ENCODE assay signal across 22 cellular contexts in genomic region chr3:126732281-126733060, GRCh38.
"Had no signal": no experiment of that assay in that cellular context is flagged by ENCODE, and none has a peak within 500 bp of the region (broad histone marks: within the 10 kb centered on the region; RNA-seq: fewer than 3 reads in every experiment).

No MANE protein-coding gene starts in this region.

- ATAC-seq: activated CD8-positive, alpha-beta memory T cell treated with anti-CD3 and anti-CD28 coated beads, Interleukin-2, amount 10 ng/mL, durations not matched to agents 7 days and 5 days; gastroesophageal sphincter; natural killer cell treated with Interleukin-12 subunit alpha and Interleukin-12 subunit beta and Interleukin-15 and Interleukin-18, amount 100 ng/mL, for 72 hours; T-cell; WTC11 had no signal

- H3K4me1 ChIP-seq: gastroesophageal sphincter, suprapubic skin, vagina had no signal

- H3K4me1 Mint-ChIP-seq: WTC11 had no signal

- H3K9me3 ChIP-seq: gastroesophageal sphincter, suprapubic skin, vagina had no signal

- H3K27ac ChIP-seq: coronary artery, gastroesophageal sphincter, skin epidermis, suprapubic skin, vagina had no signal

- H3K4me3 ChIP-seq: coronary artery, gastroesophageal sphincter, lung, skin epidermis, suprapubic skin, vagina had no signal

- H3K27me3 ChIP-seq: gastroesophageal sphincter, suprapubic skin, vagina had no signal

- DNase-seq: activated CD4-positive, alpha-beta memory T cell treated with anti-CD3 and anti-CD28 coated beads, Interleukin-2, amount 10 ng/mL, durations not matched to agents 7 days and 5 days; activated CD4-positive, alpha-beta T cell treated with anti-CD3 and anti-CD28 coated beads for 4 hours; activated CD8-positive, alpha-beta memory T cell treated with anti-CD3 and anti-CD28 coated beads, Interleukin-2, amount 10 ng/mL, durations not matched to agents 7 days and 5 days; activated naive CD4-positive, alpha-beta T cell; activated naive CD8-positive, alpha-beta T cell treated with anti-CD3 and anti-CD28 coated beads for 36 hours; amniotic stem cell; central memory CD4-positive, alpha-beta T cell; nucleus accumbens; posterior cingulate gyrus; retina; T-cell; trophoblast cell had no signal

- H3K9me3 Mint-ChIP-seq: activated CD4-positive, alpha-beta memory T cell treated with anti-CD3 and anti-CD28 coated beads, Interleukin-2, amount 10 ng/mL, durations not matched to agents 7 days and 5 days; natural killer cell treated with Interleukin-12 subunit alpha and Interleukin-12 subunit beta and Interleukin-15 and Interleukin-18, amount 100 ng/mL, for 72 hours; stimulated activated naive CD8-positive, alpha-beta T cell treated with anti-CD3 and anti-CD28 coated beads, Interleukin-15, Interleukin-2, amounts not matched to agents 100 ng/mL and 50 ng/mL, for 24 hours had no signal

- H3K4me3 Mint-ChIP-seq: activated CD4-positive, alpha-beta memory T cell treated with anti-CD3 and anti-CD28 coated beads, Interleukin-2, amount 10 ng/mL, durations not matched to agents 7 days and 5 days; activated CD8-positive, alpha-beta memory T cell treated with anti-CD3 and anti-CD28 coated beads, Interleukin-2, amount 10 ng/mL, durations not matched to agents 7 days and 5 days; activated naive CD8-positive, alpha-beta T cell treated with anti-CD3 and anti-CD28 coated beads for 36 hours; mesothelial cell of epicardium; natural killer cell treated with Interleukin-12 subunit alpha and Interleukin-12 subunit beta and Interleukin-15 and Interleukin-18, amount 100 ng/mL, for 72 hours; stimulated activated naive CD8-positive, alpha-beta T cell treated with anti-CD3 and anti-CD28 coated beads, Interleukin-15, Interleukin-2, amounts not matched to agents 100 ng/mL and 50 ng/mL, for 24 hours; T-cell; WTC11 had no signal

- H3K27ac Mint-ChIP-seq: activated CD4-positive, alpha-beta memory T cell treated with anti-CD3 and anti-CD28 coated beads, Interleukin-2, amount 10 ng/mL, durations not matched to agents 7 days and 5 days; activated CD8-positive, alpha-beta memory T cell treated with anti-CD3 and anti-CD28 coated beads, Interleukin-2, amount 10 ng/mL, durations not matched to agents 7 days and 5 days; activated naive CD8-positive, alpha-beta T cell treated with anti-CD3 and anti-CD28 coated beads for 36 hours; mesothelial cell of epicardium; natural killer cell treated with Interleukin-12 subunit alpha and Interleukin-12 subunit beta and Interleukin-15 and Interleukin-18, amount 100 ng/mL, for 72 hours; stimulated activated naive CD8-positive, alpha-beta T cell treated with anti-CD3 and anti-CD28 coated beads, Interleukin-15, Interleukin-2, amounts not matched to agents 100 ng/mL and 50 ng/mL, for 24 hours; T-cell; WTC11 had no signal

- H3K27me3 Mint-ChIP-seq: activated CD4-positive, alpha-beta memory T cell treated with anti-CD3 and anti-CD28 coated beads, Interleukin-2, amount 10 ng/mL, durations not matched to agents 7 days and 5 days; activated CD8-positive, alpha-beta memory T cell treated with anti-CD3 and anti-CD28 coated beads, Interleukin-2, amount 10 ng/mL, durations not matched to agents 7 days and 5 days; activated naive CD8-positive, alpha-beta T cell treated with anti-CD3 and anti-CD28 coated beads for 36 hours; natural killer cell treated with Interleukin-12 subunit alpha and Interleukin-12 subunit beta and Interleukin-15 and Interleukin-18, amount 100 ng/mL, for 72 hours; stimulated activated naive CD8-positive, alpha-beta T cell treated with anti-CD3 and anti-CD28 coated beads, Interleukin-15, Interleukin-2, amounts not matched to agents 100 ng/mL and 50 ng/mL, for 24 hours; T-cell had no signal

- H3K36me3 Mint-ChIP-seq: natural killer cell treated with Interleukin-12 subunit alpha and Interleukin-12 subunit beta and Interleukin-15 and Interleukin-18, amount 100 ng/mL, for 72 hours had no signal
